In genomic region chr10:62669351-62669750, GRCh38 we compare ENCODE assay signal across 26 cellular contexts.
"Had no signal": no experiment of that assay in that cellular context is flagged by ENCODE, and none has a peak within 500 bp of the region (broad histone marks: within the 10 kb centered on the region; RNA-seq: fewer than 3 reads in every experiment).

No MANE protein-coding gene starts in this region.

- H3K9me3 Mint-ChIP-seq: activated naive CD8-positive, alpha-beta T cell treated with anti-CD3 and anti-CD28 coated beads for 36 hours; activated T-cell treated with anti-CD3 and anti-CD28 coated beads, Interleukin-2, amount 50 U/mL, for 24 hours; activated T-helper 2 cell treated with anti-CD3 and anti-CD28 coated beads, Interferon-gamma antibody, Interleukin-2, Interleukin-4, amounts not matched to agents 10 μg/mL and 5 μg/mL and 100 μg/mL, durations not matched to agents 14 hours and 24 hours and 36 hours; endodermal cell had no signal

- FAIRE-seq: astrocyte, keratinocyte had no signal

- H3K36me3 Mint-ChIP-seq: activated naive CD8-positive, alpha-beta T cell treated with anti-CD3 and anti-CD28 coated beads for 36 hours; WTC11 had no signal

- H3K4me1 Mint-ChIP-seq: activated CD4-positive, alpha-beta T cell treated with anti-CD3 and anti-CD28 coated beads for 36 hours had no signal

- H3K4me3 ChIP-seq: colonic mucosa, dorsolateral prefrontal cortex, esophagus squamous epithelium, gastroesophageal sphincter, upper lobe of right lung had no signal

- H3K27ac Mint-ChIP-seq: activated CD4-positive, alpha-beta T cell treated with anti-CD3 and anti-CD28 coated beads for 36 hours; activated naive CD8-positive, alpha-beta T cell treated with anti-CD3 and anti-CD28 coated beads for 36 hours; activated T-cell treated with anti-CD3 and anti-CD28 coated beads, Interleukin-2, amount 50 U/mL, for 24 hours; activated T-helper 2 cell treated with anti-CD3 and anti-CD28 coated beads, Interferon-gamma antibody, Interleukin-2, Interleukin-4, amounts not matched to agents 10 μg/mL and 5 μg/mL and 100 μg/mL, durations not matched to agents 14 hours and 24 hours and 36 hours; endodermal cell; progenitor cell of endocrine pancreas; WTC11 had no signal

- H3K27me3 Mint-ChIP-seq: activated CD4-positive, alpha-beta T cell treated with anti-CD3 and anti-CD28 coated beads for 36 hours; activated naive CD8-positive, alpha-beta T cell treated with anti-CD3 and anti-CD28 coated beads for 36 hours; activated T-cell treated with anti-CD3 and anti-CD28 coated beads, Interleukin-2, amount 50 U/mL, for 24 hours had no signal

- DNase-seq: activated CD4-positive, alpha-beta T cell treated with anti-CD3 and anti-CD28 coated beads for 36 hours; activated CD4-positive, alpha-beta T cell treated with anti-CD3 and anti-CD28 coated beads, Interleukin-2, amount 50 U/mL, for 4 hours; activated CD8-positive, alpha-beta memory T cell treated with anti-CD3 and anti-CD28 coated beads for 24 hours; activated CD8-positive, alpha-beta memory T cell treated with anti-CD3 and anti-CD28 coated beads, Interleukin-2, amount 50 U/mL, for 4 hours; activated naive CD4-positive, alpha-beta T cell; activated naive CD8-positive, alpha-beta T cell treated with anti-CD3 and anti-CD28 coated beads for 36 hours; activated T-cell treated with anti-CD3 and anti-CD28 coated beads, Interleukin-2, amount 50 U/mL, for 24 hours; colonic mucosa; dorsolateral prefrontal cortex; endodermal cell; esophagus squamous epithelium; head of caudate nucleus; hypothalamus; left colon; mesenchymal stem cell; stimulated activated CD4-positive, alpha-beta T cell treated with anti-CD3 and anti-CD28 coated beads, Interleukin-2, amount 100 ng/mL, for 48 hours; stimulated activated CD8-positive, alpha-beta memory T cell treated with anti-CD3 and anti-CD28 coated beads, Interleukin-4, amount 100 ng/mL, for 48 hours; stimulated activated naive CD8-positive, alpha-beta T cell treated with anti-CD3 and anti-CD28 coated beads, Interleukin-15, Interleukin-2, amounts not matched to agents 100 U/mL and 50 U/mL, for 24 hours; T-helper 1 cell; upper lobe of right lung had no signal

- ATAC-seq: activated CD4-positive, alpha-beta T cell treated with anti-CD3 and anti-CD28 coated beads for 36 hours; gastroesophageal sphincter; left colon; stimulated activated naive CD8-positive, alpha-beta T cell treated with anti-CD3 and anti-CD28 coated beads, Interleukin-15, Interleukin-2, amounts not matched to agents 100 U/mL and 50 U/mL, for 24 hours; upper lobe of right lung; WTC11 had no signal

- H3K4me3 Mint-ChIP-seq: activated CD4-positive, alpha-beta T cell treated with anti-CD3 and anti-CD28 coated beads for 36 hours; activated naive CD8-positive, alpha-beta T cell treated with anti-CD3 and anti-CD28 coated beads for 36 hours; activated T-cell treated with anti-CD3 and anti-CD28 coated beads, Interleukin-2, amount 50 U/mL, for 24 hours; endodermal cell; WTC11 had no signal
